17 cellular contexts compared by ENCODE assay signal in the genomic region with DNA sequence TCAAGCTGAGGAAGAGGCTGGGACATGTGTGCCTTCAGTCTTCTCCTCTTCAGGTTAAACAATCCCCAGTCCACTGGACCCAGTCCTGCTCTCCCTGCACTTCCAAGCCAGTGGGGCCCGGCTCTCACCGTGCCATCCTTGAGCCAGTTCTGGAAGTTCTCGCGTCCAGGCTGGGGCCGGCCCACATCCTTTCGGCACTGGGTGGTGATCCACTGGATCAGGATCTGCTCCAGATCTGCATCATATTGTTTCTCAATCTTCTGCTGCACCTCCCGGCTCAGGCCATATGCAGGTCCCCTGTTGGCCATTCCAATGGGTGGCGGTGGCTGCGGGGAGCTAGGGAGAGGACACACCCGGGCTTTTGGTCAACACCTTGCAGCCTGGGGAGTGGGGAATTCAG. TPM values are rescaled to one million over a fixed set of nuclear protein-coding genes. Genes with fewer than 3 reads are reported as not detected.
DNase-seq lines count a peak whose midpoint lies in the region; ATAC-seq and TF ChIP-seq lines count a peak whose summit lies in the region.
"Had no signal": no experiment of that assay in that cellular context is flagged by ENCODE, and none has a peak within 500 bp of the region (broad histone marks: within the 10 kb centered on the region; RNA-seq: fewer than 3 reads in every experiment).

No MANE protein-coding gene starts in this region.

- peaks cover 64% of the 10 kb centered on the region for H3K79me2 ChIP-seq in KMS-11 (ENCODE audit: insufficient read depth, low read depth)
- H3K79me2 ChIP-seq in smooth muscle cell (ENCODE audit: low read depth): peaks cover 54% of the 10 kb centered on the region

- DNase-seq in activated CD8-positive, alpha-beta memory T cell treated with anti-CD3 and anti-CD28 coated beads, Interleukin-2, amount 10 ng/mL, durations not matched to agents 7 days and 5 days: no peak
- no peak for DNase-seq in activated CD8-positive, alpha-beta memory T cell treated with anti-CD3 and anti-CD28 coated beads, Interleukin-2, amount 50 U/mL, for 4 hours
- no peak for DNase-seq in chondrocyte (ENCODE audit: low spot score)
- no peak for DNase-seq in smooth muscle cell (lab: John Stamatoyannopoulos, UW; ENCODE audit: unreplicated experiment)
- no peak for DNase-seq in DMS53 (lab: John Stamatoyannopoulos, UW)
- DNase-seq in NCI-H510A treated with DMSO at 0.1 percent for 48 hours (lab: John Stamatoyannopoulos, UW): no peak
- DNase-seq: ACHN; activated CD4-positive, alpha-beta T cell treated with anti-CD3 and anti-CD28 coated beads, Interleukin-2, amount 50 U/mL, for 48 hours; central memory CD4-positive, alpha-beta T cell; NCI-H1048; NCI-H2171; Right ventricle myocardium superior had no signal

- ATAC-seq in activated CD8-positive, alpha-beta memory T cell treated with anti-CD3 and anti-CD28 coated beads, Interleukin-2, amount 10 ng/mL, durations not matched to agents 7 days and 5 days: no peak
- no peak for ATAC-seq in HG02973 (IDR thresholded peaks at IDR 0.05; ENCODE audit: unreplicated experiment)
- ATAC-seq: HepG2 had no signal

- peak overlapping the region; percentile 8; the same call in 1 of the 2 replicates for H3K27ac ChIP-seq in KMS-11
- peak overlapping the region; percentile 100 for H3K27ac ChIP-seq in smooth muscle cell (ENCODE audit: low read depth)

- no peak overlapping the region for H3K4me3 Mint-ChIP-seq in activated CD8-positive, alpha-beta memory T cell treated with anti-CD3 and anti-CD28 coated beads, Interleukin-2, amount 10 ng/mL, durations not matched to agents 7 days and 5 days
- H3K4me3 Mint-ChIP-seq in chondrocyte (ENCODE audit: unreplicated experiment): no peak overlapping the region

- peak overlapping the region; percentile 17 for H3K27ac Mint-ChIP-seq in activated CD8-positive, alpha-beta memory T cell treated with anti-CD3 and anti-CD28 coated beads, Interleukin-2, amount 10 ng/mL, durations not matched to agents 7 days and 5 days
- H3K27ac Mint-ChIP-seq in chondrocyte (ENCODE audit: unreplicated experiment): peak overlapping the region; percentile 32

- peaks cover 53% of the 10 kb centered on the region for H3K36me3 Mint-ChIP-seq in activated CD8-positive, alpha-beta memory T cell treated with anti-CD3 and anti-CD28 coated beads, Interleukin-2, amount 10 ng/mL, durations not matched to agents 7 days and 5 days
- peaks cover 20% of the 10 kb centered on the region for H3K36me3 Mint-ChIP-seq in chondrocyte (ENCODE audit: low read depth)

- H3K27me3 ChIP-seq in KMS-11 (ENCODE audit: insufficient read depth, low read depth) (no peaks in the 10 kb centered on the region), smooth muscle cell (ENCODE audit: low read depth) (no peaks in the 10 kb centered on the region)
- H3K27me3 ChIP-seq: vagina had no signal

- 96% methylated on average over 10 of the region's 10 CpGs for WGBS in smooth muscle cell (ENCODE audit: low lambda C conversion rate)

- TF ChIP-seq CTCF in KMS-11 (conservative IDR thresholded peaks at IDR 0.05; ENCODE audit: low read depth, low read length) (no peak), chondrocyte (IDR thresholded peaks at IDR 0.05) (no peak), smooth muscle cell (IDR thresholded peaks at IDR 0.05; ENCODE audit: borderline replicate concordance, insufficient read depth, poor library complexity, severe bottlenecking) (no peak)

- no peak overlapping the region for H3K9ac ChIP-seq in KMS-11
- H3K9ac ChIP-seq in smooth muscle cell (ENCODE audit: low read depth): no peak overlapping the region

- H2AFZ ChIP-seq in KMS-11 (ENCODE audit: low read depth) (no peak overlapping the region), smooth muscle cell (ENCODE audit: low read depth) (no peak overlapping the region)

- CTCF ChIA-PET in activated CD8-positive, alpha-beta memory T cell treated with anti-CD3 and anti-CD28 coated beads, Interleukin-2, amount 10 ng/mL, durations not matched to agents 7 days and 5 days (lab: Charles Lee): interaction anchor here (7.2 to 7.6 kb wide), 2 partner anchors 15 to 87 kb away, joined by 51 to 69 read pairs; no protein-coding TSS in a partner anchor

- H3K9me3 Mint-ChIP-seq in activated CD8-positive, alpha-beta memory T cell treated with anti-CD3 and anti-CD28 coated beads, Interleukin-2, amount 10 ng/mL, durations not matched to agents 7 days and 5 days (ENCODE audit: low read depth): no peaks in the 10 kb centered on the region
- no peaks in the 10 kb centered on the region for H3K9me3 Mint-ChIP-seq in chondrocyte (ENCODE audit: low read depth)

- H3K4me3 ChIP-seq in KMS-11 (IDR thresholded peaks at IDR 0.05; ENCODE audit: insufficient read depth, low read depth, low read length): no peak overlapping the region
- H3K4me3 ChIP-seq in smooth muscle cell: no peak overlapping the region
- H3K4me3 ChIP-seq: vagina had no signal

- peaks cover 56% of the 10 kb centered on the region for H3K4me1 Mint-ChIP-seq in activated CD8-positive, alpha-beta memory T cell treated with anti-CD3 and anti-CD28 coated beads, Interleukin-2, amount 10 ng/mL, durations not matched to agents 7 days and 5 days
- peaks cover 85% of the 10 kb centered on the region for H3K4me1 Mint-ChIP-seq in chondrocyte (ENCODE audit: low read depth)

- no peaks in the 10 kb centered on the region for H3K27me3 Mint-ChIP-seq in activated CD8-positive, alpha-beta memory T cell treated with anti-CD3 and anti-CD28 coated beads, Interleukin-2, amount 10 ng/mL, durations not matched to agents 7 days and 5 days
- no peaks in the 10 kb centered on the region for H3K27me3 Mint-ChIP-seq in chondrocyte (ENCODE audit: low read depth)

- peaks cover 65% of the 10 kb centered on the region for H3F3A ChIP-seq in smooth muscle cell (ENCODE audit: low read depth)

- peaks cover 68% of the 10 kb centered on the region for H3K4me1 ChIP-seq in KMS-11 (ENCODE audit: low read depth, poor library complexity, severe bottlenecking)
- H3K4me1 ChIP-seq in smooth muscle cell (ENCODE audit: low read depth): peaks cover 39% of the 10 kb centered on the region

- H3K36me3 ChIP-seq in KMS-11 (ENCODE audit: insufficient read depth) (peaks cover 21% of the 10 kb centered on the region; the same call in 1 of the 2 replicates), smooth muscle cell (ENCODE audit: low read depth) (no peaks in the 10 kb centered on the region)

- peaks cover 53% of the 10 kb centered on the region for H4K20me1 ChIP-seq in KMS-11 (ENCODE audit: insufficient read depth)
- peaks cover 68% of the 10 kb centered on the region for H4K20me1 ChIP-seq in smooth muscle cell (ENCODE audit: low read depth)

- H3K4me2 ChIP-seq in KMS-11: peak overlapping the region; percentile 92; the same call in 1 of the 2 replicates
- H3K4me2 ChIP-seq in smooth muscle cell: no peak overlapping the region

- no peaks in the 10 kb centered on the region for H3K9me3 ChIP-seq in smooth muscle cell (replicated peaks; ENCODE audit: low read depth)
- H3K9me3 ChIP-seq: vagina had no signal

RNA-seq across cellular contexts. Expression of gene TAGLN2, which starts 5.1 kb away (rescaled TPM):
- 100 to 1,000 TPM; 479 to 513 TPM for total RNA-seq in activated CD8-positive, alpha-beta memory T cell treated with anti-CD3 and anti-CD28 coated beads, Interleukin-2, amount 10 ng/mL, durations not matched to agents 7 days and 5 days
- total RNA-seq in chondrocyte (222 to 392 TPM (median 388 TPM) in 3 replicates), smooth muscle cell (390 and 408 TPM in 2 replicates)
- 1,005 and 1,171 TPM in 2 replicates for polyA plus RNA-seq in smooth muscle cell

RNA-seq across cellular contexts. Expression of gene CFAP45, which starts 20.2 kb away (rescaled TPM):
- 1 to 10 TPM; 1.3 to 1.6 TPM for total RNA-seq in activated CD8-positive, alpha-beta memory T cell treated with anti-CD3 and anti-CD28 coated beads, Interleukin-2, amount 10 ng/mL, durations not matched to agents 7 days and 5 days
- total RNA-seq in chondrocyte (0.37 to 0.95 TPM (median 0.73 TPM) in 3 replicates), smooth muscle cell (1.1 and 1.3 TPM in 2 replicates)
- 1.2 and 1.9 TPM in 2 replicates for polyA plus RNA-seq in smooth muscle cell
- total RNA-seq: HepG2, vagina had no signal
- polyA plus RNA-seq: HepG2 had no signal

RNA-seq across cellular contexts. Expression of gene IGSF9, which starts 25.2 kb away (rescaled TPM):
- total RNA-seq in activated CD8-positive, alpha-beta memory T cell treated with anti-CD3 and anti-CD28 coated beads, Interleukin-2, amount 10 ng/mL, durations not matched to agents 7 days and 5 days: not detected
- total RNA-seq in chondrocyte: not detected in 3 replicates
- total RNA-seq in smooth muscle cell: 0.49 and 0.99 TPM in 2 replicates
- polyA plus RNA-seq in smooth muscle cell: 2.1 and 6.6 TPM in 2 replicates
- total RNA-seq: HepG2 had no signal

RNA-seq across cellular contexts. Expression of gene SLAMF9, which starts 33.8 kb away (rescaled TPM):
- total RNA-seq in activated CD8-positive, alpha-beta memory T cell treated with anti-CD3 and anti-CD28 coated beads, Interleukin-2, amount 10 ng/mL, durations not matched to agents 7 days and 5 days: not detected
- total RNA-seq in chondrocyte (not detected in 3 replicates), smooth muscle cell (1.3 TPM in 1 of 2 replicates, not detected in the other)
- 1.8 and 2.1 TPM in 2 replicates for polyA plus RNA-seq in smooth muscle cell
- total RNA-seq: HepG2, kidney epithelial cell, Right ventricle myocardium superior, vagina had no signal

RNA-seq across cellular contexts. Expression of gene VSIG8, which starts 57.7 kb away (rescaled TPM):
- not detected for total RNA-seq in activated CD8-positive, alpha-beta memory T cell treated with anti-CD3 and anti-CD28 coated beads, Interleukin-2, amount 10 ng/mL, durations not matched to agents 7 days and 5 days
- not detected in 3 replicates for total RNA-seq in chondrocyte
- total RNA-seq in smooth muscle cell: not detected in 2 replicates
- polyA plus RNA-seq in smooth muscle cell: 0.29 and 1.3 TPM in 2 replicates
- total RNA-seq: HepG2, kidney epithelial cell, Right ventricle myocardium superior, vagina had no signal
- polyA plus RNA-seq: HepG2 had no signal
